ENCODE assay signal across 8 cellular contexts in the genomic region with DNA sequence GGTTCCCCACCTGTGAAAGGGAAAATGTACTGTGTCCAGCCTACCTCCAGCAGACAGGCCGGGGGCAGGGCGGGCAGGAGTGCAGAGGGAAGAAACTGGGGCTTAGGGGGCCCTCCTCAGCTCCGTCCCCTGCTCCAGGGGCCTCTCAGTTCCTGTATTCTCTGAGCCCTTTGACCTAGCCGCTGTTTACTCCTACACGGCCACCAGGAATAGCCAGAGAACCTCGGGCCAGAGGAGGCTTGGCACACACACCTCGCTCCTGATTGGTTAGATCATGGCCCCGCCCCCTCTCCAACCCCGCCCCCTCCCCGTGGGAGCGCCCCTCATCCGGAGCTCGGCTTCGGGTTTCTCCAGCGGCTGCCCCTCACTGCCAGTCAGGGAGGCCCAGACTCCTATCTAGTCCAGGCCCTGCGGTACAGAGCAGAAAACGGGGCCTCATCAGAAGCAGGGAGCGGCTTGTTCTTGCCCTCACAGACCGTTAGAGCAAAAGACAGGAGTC. TPM values are rescaled to one million over a fixed set of nuclear protein-coding genes. Genes with fewer than 3 reads are reported as not detected.
DNase-seq lines count a peak whose midpoint lies in the region; ATAC-seq, FAIRE-seq and TF ChIP-seq lines count a peak whose summit lies in the region.

No MANE protein-coding gene starts in this region.

- peak; percentile 94 for DNase-seq in GM03348 (ENCODE audit: low spot score)
- DNase-seq in NCI-H226, result peak; percentile 75
- no peak for DNase-seq in GM12878 (ENCODE audit: low read depth, low spot score)
- peak; percentile 89 to 93 for DNase-seq in gastrocnemius medialis
- DNase-seq in HPDE6-E6E7 (ENCODE audit: extremely low spot score), result no peak

- H3K4me3 ChIP-seq in GM12878 (peak overlapping the region; percentile 60; the same call in 1 of the 2 replicates), iPS-18a (ENCODE audit: low read length) (peak overlapping the region; percentile 1), gastrocnemius medialis (peak overlapping the region; percentile 89 to 94 (median 90))

- H3K79me2 ChIP-seq in GM12878 (ENCODE audit: control insufficient read depth, insufficient read depth, low read length), result peaks cover 5% of the 10 kb centered on the region

- no peak overlapping the region for H3K27ac ChIP-seq in GM12878 (ENCODE audit: control insufficient read depth, insufficient read depth)
- H3K27ac ChIP-seq in iPS-18a (ENCODE audit: low read length), result no peak overlapping the region
- peak overlapping the region; percentile 90 to 97 (median 93) for H3K27ac ChIP-seq in gastrocnemius medialis

- H3K4me1 ChIP-seq in GM12878 (ENCODE audit: control insufficient read depth, insufficient read depth, low read length), result peaks cover 34% of the 10 kb centered on the region
- H3K4me1 ChIP-seq in iPS-18a (ENCODE audit: control insufficient read depth, low read depth, low read length), result peaks cover 5% of the 10 kb centered on the region
- H3K4me1 ChIP-seq in gastrocnemius medialis, result peaks cover 22 to 35% of the 10 kb centered on the region in 2 donors

- no peaks in the 10 kb centered on the region for H4K20me1 ChIP-seq in GM12878 (ENCODE audit: control insufficient read depth, insufficient read depth)

- peak; percentile 63 for ATAC-seq in GM12878
- ATAC-seq in gastrocnemius medialis, result peak; percentile 88
- ATAC-seq in GM21526 (IDR thresholded peaks at IDR 0.05; ENCODE audit: low FRiP score, unreplicated experiment), result no peak
- no peak for ATAC-seq in GM21367 (IDR thresholded peaks at IDR 0.05; ENCODE audit: unreplicated experiment)

- H3K9me3 ChIP-seq in GM12878 (replicated peaks; ENCODE audit: control insufficient read depth, insufficient read depth, low read length) (peaks cover 15% of the 10 kb centered on the region; the same call in 2 of the 3 replicates), iPS-18a (ENCODE audit: control insufficient read depth, low read depth, low read length) (no peaks in the 10 kb centered on the region), gastrocnemius medialis (no peaks in the 10 kb centered on the region)

- H3K36me3 ChIP-seq in GM12878 (ENCODE audit: control insufficient read depth in 2 of 2, insufficient read depth in 2 of 2, low read length in 1 of 2) (peaks cover 11 to 13% of the 10 kb centered on the region in 2 experiments; a peak in 3 of 4 replicates), iPS-18a (ENCODE audit: control insufficient read depth, low read depth, low read length) (peaks cover 28% of the 10 kb centered on the region), gastrocnemius medialis (peaks cover 0 to 38% of the 10 kb centered on the region in 2 donors)

- in situ Hi-C loops in GM12878 (cut with MboI) (no loop called here), gastrocnemius medialis (cut with MboI; ENCODE audit: low sequenced_read_pairs in 4 of 4) (no loop called here)

- no peak for TF ChIP-seq RAD21 in GM12878 (IDR thresholded peaks at IDR 0.05; ENCODE audit: insufficient read depth, low read depth, low read length)

- TF ChIP-seq POLR2A in GM12878 (IDR thresholded peaks at IDR 0.05; ENCODE audit: low read depth, low read length), result no peak; the same call in 1 of the 2 replicates
- TF ChIP-seq POLR2A in gastrocnemius medialis (IDR thresholded peaks at IDR 0.05), result peak; percentile 42 to 72

- 18% methylated on average over 13 of the region's 19 CpGs for WGBS in GM12878 (ENCODE audit: insufficient coverage, insufficient replicate concordance, low lambda C conversion rate, missing lambda C conversion rate)

- TF ChIP-seq EP300 in GM12878 (IDR thresholded peaks at IDR 0.05; ENCODE audit: borderline replicate concordance in 1 of 2, control insufficient read depth in 1 of 2, low read depth in 2 of 2, low read length in 2 of 2), result no peak

- no peak for FAIRE-seq in GM12878 (lab: Jason Lieb, UNC)

- CTCF ChIA-PET in GM12878 (lab: Yijun Ruan, JAX), result interaction anchor here (0.9 to 4.5 kb wide), 3 partner anchors 24 to 186 kb away, joined by 3 to 24 read pairs (median 5); a partner anchor contains a TSS

- intact Hi-C loops in GM12878 (cut with micrococcal nuclease; ENCODE audit: unreplicated experiment) (no loop called here), gastrocnemius medialis (cut with DNase I; ENCODE audit: low total_unique reads) (loop anchor here (1.0 to 5.0 kb wide), 3 partner anchors 20 to 445 kb away; a partner anchor contains a TSS)

- no TSS peak for BruUV-seq in GM12878 (replicated peaks; lab: Mats Ljungman, UMichigan)

- no peaks in the 10 kb centered on the region for H3K27me3 ChIP-seq in GM12878 (replicated peaks in 1 of 2; ENCODE audit: control insufficient read depth in 2 of 2, insufficient read depth in 2 of 2, low read length in 1 of 2)
- H3K27me3 ChIP-seq in iPS-18a (ENCODE audit: control insufficient read depth, insufficient read depth, low read length), result no peaks in the 10 kb centered on the region
- H3K27me3 ChIP-seq in gastrocnemius medialis, result no peaks in the 10 kb centered on the region

- no peak overlapping the region; the same call in 1 of the 2 replicates for H2AFZ ChIP-seq in GM12878 (ENCODE audit: control insufficient read depth, low read depth, low read length)

- peak overlapping the region; percentile 79 for H3K4me2 ChIP-seq in GM12878 (ENCODE audit: control insufficient read depth, insufficient read depth)

- no peak overlapping the region for H3K9ac ChIP-seq in GM12878 (ENCODE audit: control insufficient read depth, insufficient read depth, low read length)
- no peak overlapping the region for H3K9ac ChIP-seq in iPS-18a (ENCODE audit: low read length)

- TF ChIP-seq CTCF in GM12878 (IDR thresholded peaks at IDR 0.05 in 2 of 3, conservative IDR thresholded peaks at IDR 0.05 in 1 of 3; ENCODE audit: control insufficient read depth in 2 of 3, extremely low read depth in 1 of 3, insufficient read depth in 1 of 3, low read depth in 3 of 3, low read length in 3 of 3) (no peak), gastrocnemius medialis (IDR thresholded peaks at IDR 0.05 in 4 of 5, conservative IDR thresholded peaks at IDR 0.05 in 1 of 5) (peak in 1 of 5 experiments; percentile 6)

- RAD21 ChIA-PET in GM12878 (lab: Charles Lee; ENCODE audit: unreplicated experiment), result interaction anchor here (0.6 to 10.1 kb wide), 5 partner anchors 9 to 162 kb away, joined by 3 to 92 read pairs (median 3); a partner anchor contains a TSS

- SMC1A ChIA-PET in GM12878 (lab: Charles Lee; ENCODE audit: uncharacterized antibody, unreplicated experiment), result interaction anchor here (0.7 to 1.2 kb wide), 2 partner anchors 23 to 86 kb away, joined by 3 read pairs; no protein-coding TSS in a partner anchor

- POLR2A ChIA-PET in GM12878 (lab: Charles Lee), result interaction anchor here (0.6 to 11.0 kb wide), 3 partner anchors 9 to 121 kb away, joined by 3 to 166 read pairs (median 3); a partner anchor contains a TSS

RNA-seq across cellular contexts. Expression of a gene that starts 2.2 kb away (rescaled TPM):
- total RNA-seq in GM12878 (2013; cell fraction: nucleolus; rRNA removed), result 55.6 and 55.9 TPM in 2 replicates
- total RNA-seq in GM12878 (2014; rRNA removed) (22.6 and 27.0 TPM in 2 replicates), GM12878 (2014; rRNA removed; fragmentation: Illumina TruSeq; extraction: Trizol) (16.0 and 17.6 TPM in 2 replicates), GM12878 (2021) (21.1 and 23.2 TPM in 2 replicates), gastrocnemius medialis (10 to 100 TPM; 46.7 to 69.3 (median 56.9) TPM)
- 9.5 TPM for polyA plus RNA-seq in GM12878 (2011; ENCODE audit: low read depth)
- polyA plus RNA-seq in GM12878 (2011; rRNA removed) (13.9 and 24.6 TPM in 2 replicates), GM12878 (2014; fragmentation: Illumina TruSeq; extraction: Trizol) (7.2 and 16.1 TPM in 2 replicates), GM12878 (2014; fragmentation: Nextera tagmentation; extraction: Ambion mirVana) (under 1 TPM; 0.40 to 0.48 TPM), GM12878 (2014; rRNA removed) (24.0 and 24.7 TPM in 2 replicates), GM12878 (2016; fragmentation: Nextera tagmentation; extraction: Ambion mirVana) (10 to 100 TPM; 12.6 to 12.7 TPM)
- 28.4 and 35.1 TPM in 2 replicates for polyA plus RNA-seq in GM12878 (2011; cell fraction: cytosol; rRNA removed)
- polyA plus RNA-seq in GM12878 (2011; cell fraction: nucleus; rRNA removed), result 55.5 and 94.2 TPM in 2 replicates
- polyA plus RNA-seq in GM12878 (2012), result 19.0 and 22.5 TPM in 2 replicates
- polyA minus RNA-seq in GM12878 (2011; rRNA and poly(A)+ RNA removed), result 20.8 and 26.1 TPM in 2 replicates
- 4.7 and 8.0 TPM in 2 replicates for polyA minus RNA-seq in GM12878 (2011; cell fraction: cytosol; rRNA and poly(A)+ RNA removed)
- polyA minus RNA-seq in GM12878 (2011; cell fraction: nucleus; rRNA and poly(A)+ RNA removed), result 12.1 and 16.7 TPM in 2 replicates

RNA-seq across cellular contexts. Expression of a gene that starts 19.6 kb away (rescaled TPM):
- 98.4 and 112 TPM in 2 replicates for total RNA-seq in GM12878 (2013; cell fraction: nucleolus; rRNA removed)
- total RNA-seq in GM12878 (2014; rRNA removed) (48.3 and 57.4 TPM in 2 replicates), GM12878 (2014; rRNA removed; fragmentation: Illumina TruSeq; extraction: Trizol) (20.7 and 23.7 TPM in 2 replicates), GM12878 (2021) (56.1 and 64.1 TPM in 2 replicates), gastrocnemius medialis (10 to 100 TPM; 11.2 to 48.4 (median 23.6) TPM)
- 11.8 TPM for polyA plus RNA-seq in GM12878 (2011; ENCODE audit: low read depth)
- polyA plus RNA-seq in GM12878 (2011; rRNA removed) (6.9 and 16.4 TPM in 2 replicates), GM12878 (2014; fragmentation: Illumina TruSeq; extraction: Trizol) (3.0 and 13.5 TPM in 2 replicates), GM12878 (2014; fragmentation: Nextera tagmentation; extraction: Ambion mirVana) (1 to 10 TPM; 4.2 to 6.6 TPM), GM12878 (2014; rRNA removed) (63.2 and 68.1 TPM in 2 replicates), GM12878 (2016; fragmentation: Nextera tagmentation; extraction: Ambion mirVana) (10 to 100 TPM; 46.7 to 49.9 TPM)
- 38.1 and 52.2 TPM in 2 replicates for polyA plus RNA-seq in GM12878 (2011; cell fraction: cytosol; rRNA removed)
- polyA plus RNA-seq in GM12878 (2011; cell fraction: nucleus; rRNA removed), result 59.2 and 59.5 TPM in 2 replicates
- 40.4 and 47.8 TPM in 2 replicates for polyA plus RNA-seq in GM12878 (2012)
- 23.9 and 54.0 TPM in 2 replicates for polyA minus RNA-seq in GM12878 (2011; rRNA and poly(A)+ RNA removed)
- polyA minus RNA-seq in GM12878 (2011; cell fraction: cytosol; rRNA and poly(A)+ RNA removed), result 25.1 and 31.3 TPM in 2 replicates
- polyA minus RNA-seq in GM12878 (2011; cell fraction: nucleus; rRNA and poly(A)+ RNA removed), result 27.2 and 51.5 TPM in 2 replicates

RNA-seq across cellular contexts. Expression of a gene that starts 19.8 kb away (rescaled TPM):
- total RNA-seq in GM12878 (2013; cell fraction: nucleolus; rRNA removed), result 1.8 and 2.4 TPM in 2 replicates
- 0.87 and 3.1 TPM in 2 replicates for total RNA-seq in GM12878 (2014; rRNA removed)
- total RNA-seq in GM12878 (2014; rRNA removed; fragmentation: Illumina TruSeq; extraction: Trizol), result 0.14 and 1.8 TPM in 2 replicates
- total RNA-seq in GM12878 (2021), result 2.1 and 2.2 TPM in 2 replicates
- 1.8 TPM for polyA plus RNA-seq in GM12878 (2011; ENCODE audit: low read depth)
- polyA plus RNA-seq in GM12878 (2011; rRNA removed), result 0.98 and 1.8 TPM in 2 replicates
- 2.5 and 3.1 TPM in 2 replicates for polyA plus RNA-seq in GM12878 (2011; cell fraction: cytosol; rRNA removed)
- 21.6 and 27.7 TPM in 2 replicates for polyA plus RNA-seq in GM12878 (2011; cell fraction: nucleus; rRNA removed)
- polyA plus RNA-seq in GM12878 (2012), result 5.1 and 8.4 TPM in 2 replicates
- 1.3 and 1.8 TPM in 2 replicates for polyA plus RNA-seq in GM12878 (2014; fragmentation: Illumina TruSeq; extraction: Trizol)
- polyA plus RNA-seq in GM12878 (2014; fragmentation: Nextera tagmentation; extraction: Ambion mirVana), result 1 to 10 TPM in 1 of 2 experiments, under 1 TPM in 1; 0.23 to 1.4 TPM
- 2.1 and 4.7 TPM in 2 replicates for polyA plus RNA-seq in GM12878 (2014; rRNA removed)
- 1 to 10 TPM; 1.4 to 2.2 TPM for polyA plus RNA-seq in GM12878 (2016; fragmentation: Nextera tagmentation; extraction: Ambion mirVana)
- polyA minus RNA-seq in GM12878 (2011; rRNA and poly(A)+ RNA removed), result 0.29 and 0.88 TPM in 2 replicates
- polyA minus RNA-seq in GM12878 (2011; cell fraction: cytosol; rRNA and poly(A)+ RNA removed), result 3.3 and 6.0 TPM in 2 replicates
- polyA minus RNA-seq in GM12878 (2011; cell fraction: nucleus; rRNA and poly(A)+ RNA removed), result 0.24 and 0.67 TPM in 2 replicates
- 100 to 1,000 TPM; 240 to 489 (median 359) TPM for total RNA-seq in gastrocnemius medialis

RNA-seq across cellular contexts. Expression of a gene that starts 33.3 kb away (rescaled TPM):
- 1.9 and 2.0 TPM in 2 replicates for total RNA-seq in GM12878 (2013; cell fraction: nucleolus; rRNA removed)
- total RNA-seq in GM12878 (2014; rRNA removed) (0.40 TPM in 1 of 2 replicates, not detected in the other), GM12878 (2014; rRNA removed; fragmentation: Illumina TruSeq; extraction: Trizol) (0.14 and 0.22 TPM in 2 replicates), GM12878 (2021) (0.32 and 0.64 TPM in 2 replicates), gastrocnemius medialis (1 to 10 TPM in 1 of 4 donors, not detected in 3; 4.2 TPM)
- 0.41 TPM for polyA plus RNA-seq in GM12878 (2011; ENCODE audit: low read depth)
- polyA plus RNA-seq in GM12878 (2011; rRNA removed) (0.12 and 0.50 TPM in 2 replicates), GM12878 (2014; fragmentation: Illumina TruSeq; extraction: Trizol) (0.04 TPM in 1 of 2 replicates, not detected in the other), GM12878 (2014; fragmentation: Nextera tagmentation; extraction: Ambion mirVana) (not detected), GM12878 (2014; rRNA removed) (0.55 and 0.67 TPM in 2 replicates), GM12878 (2016; fragmentation: Nextera tagmentation; extraction: Ambion mirVana) (under 1 TPM; 0.11 to 0.47 TPM)
- polyA plus RNA-seq in GM12878 (2011; cell fraction: cytosol; rRNA removed), result 0.34 and 0.52 TPM in 2 replicates
- 2.2 and 3.0 TPM in 2 replicates for polyA plus RNA-seq in GM12878 (2011; cell fraction: nucleus; rRNA removed)
- 0.60 and 1.1 TPM in 2 replicates for polyA plus RNA-seq in GM12878 (2012)
- 0.10 TPM in 1 of 2 replicates, not detected in the other for polyA minus RNA-seq in GM12878 (2011; rRNA and poly(A)+ RNA removed)
- polyA minus RNA-seq in GM12878 (2011; cell fraction: cytosol; rRNA and poly(A)+ RNA removed), result not detected in 2 replicates
- 0.57 and 0.85 TPM in 2 replicates for polyA minus RNA-seq in GM12878 (2011; cell fraction: nucleus; rRNA and poly(A)+ RNA removed)

RNA-seq across cellular contexts. Expression of a gene that starts 40.4 kb away (rescaled TPM):
- total RNA-seq in GM12878 (2013; cell fraction: nucleolus; rRNA removed), result 35.0 and 35.4 TPM in 2 replicates
- 36.3 and 40.3 TPM in 2 replicates for total RNA-seq in GM12878 (2014; rRNA removed)
- 30.6 and 31.7 TPM in 2 replicates for total RNA-seq in GM12878 (2014; rRNA removed; fragmentation: Illumina TruSeq; extraction: Trizol)
- total RNA-seq in GM12878 (2021), result 40.7 and 44.0 TPM in 2 replicates
- polyA plus RNA-seq in GM12878 (2011; ENCODE audit: low read depth), result 17.4 TPM
- polyA plus RNA-seq in GM12878 (2011; rRNA removed), result 25.8 and 49.2 TPM in 2 replicates
- polyA plus RNA-seq in GM12878 (2011; cell fraction: cytosol; rRNA removed), result 73.3 and 82.9 TPM in 2 replicates
- polyA plus RNA-seq in GM12878 (2011; cell fraction: nucleus; rRNA removed), result 54.9 and 64.6 TPM in 2 replicates
- 30.5 and 35.8 TPM in 2 replicates for polyA plus RNA-seq in GM12878 (2012)
- polyA plus RNA-seq in GM12878 (2014; fragmentation: Illumina TruSeq; extraction: Trizol), result 24.3 and 45.4 TPM in 2 replicates
- polyA plus RNA-seq in GM12878 (2014; fragmentation: Nextera tagmentation; extraction: Ambion mirVana), result 10 to 100 TPM; 22.7 to 24.2 TPM
- 54.3 and 56.5 TPM in 2 replicates for polyA plus RNA-seq in GM12878 (2014; rRNA removed)
- polyA plus RNA-seq in GM12878 (2016; fragmentation: Nextera tagmentation; extraction: Ambion mirVana), result 10 to 100 TPM; 76.7 to 77.9 TPM
- polyA minus RNA-seq in GM12878 (2011; rRNA and poly(A)+ RNA removed), result 39.4 and 64.4 TPM in 2 replicates
- 27.0 and 30.2 TPM in 2 replicates for polyA minus RNA-seq in GM12878 (2011; cell fraction: cytosol; rRNA and poly(A)+ RNA removed)
- 38.0 and 63.1 TPM in 2 replicates for polyA minus RNA-seq in GM12878 (2011; cell fraction: nucleus; rRNA and poly(A)+ RNA removed)
- total RNA-seq in gastrocnemius medialis, result 10 to 100 TPM in 1 of 4 donors, 1 to 10 TPM in 3; 4.7 to 10.4 (median 5.9) TPM

Comparison
In these comparisons a context has a peak if more than half of its experiments do, and no peak if none do; other contexts are left out.
1. DNase-seq: peak in GM03348 (single experiment), NCI-H226 (single experiment) and gastrocnemius medialis (2 of 2); none in GM12878 (single experiment) and HPDE6-E6E7 (single experiment).
2. ATAC-seq: peak in GM12878 (single experiment) and gastrocnemius medialis (2 of 2); none in GM21526 (single experiment) and GM21367 (single experiment).
3. H3K27ac ChIP-seq: peak in gastrocnemius medialis (4 of 4); none in GM12878 (single experiment) and iPS-18a (single experiment).
4. H3K4me3 ChIP-seq: peak in every context shown above with its lines; median percentile 90 in gastrocnemius medialis; 60 in GM12878; 1 in iPS-18a.
5. RNA of a gene that starts 19.8 kb away (total RNA-seq): 240 to 489 TPM in gastrocnemius medialis; 0.14 to 3.1 TPM in GM12878; every median in the first group is over 10 times any median in the second.